8 cellular contexts compared by ENCODE assay signal in the genomic region with DNA sequence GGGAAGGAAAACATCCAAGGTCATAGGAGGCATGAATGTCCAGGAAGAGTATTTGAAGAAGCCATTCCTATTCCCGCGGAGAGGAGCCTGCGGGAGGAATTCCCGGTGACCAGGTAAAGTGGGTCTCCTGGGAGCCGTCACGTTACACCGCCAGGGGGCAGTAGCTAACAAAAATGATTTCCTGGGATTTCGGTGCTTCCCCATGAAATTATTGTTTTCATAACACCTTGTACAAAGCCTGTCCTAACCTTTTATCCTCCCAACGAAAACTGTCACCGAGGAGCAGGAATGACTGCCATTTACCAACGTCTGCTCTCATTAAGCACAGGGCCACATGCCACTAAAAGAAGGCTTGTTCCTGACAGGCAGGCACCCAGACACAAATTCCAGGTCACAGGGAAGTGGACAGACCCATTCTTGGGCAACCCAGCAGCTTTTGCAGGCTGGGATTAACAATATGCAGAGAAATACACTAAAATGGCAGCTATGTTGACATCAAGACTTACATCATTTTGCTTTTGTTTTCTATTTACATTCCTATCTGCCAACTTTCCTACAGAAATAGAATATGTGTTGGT. TPM values are rescaled to one million over a fixed set of nuclear protein-coding genes. Genes with fewer than 3 reads are reported as not detected.
DNase-seq lines count a peak whose midpoint lies in the region; ATAC-seq and TF ChIP-seq lines count a peak whose summit lies in the region.

No MANE protein-coding gene starts in this region.

- no peak for ATAC-seq in GM18498 (IDR thresholded peaks at IDR 0.05; ENCODE audit: unreplicated experiment)

- no peaks in the 10 kb centered on the region for H3K27me3 ChIP-seq in ascending aorta
- H3K27me3 ChIP-seq in iPS DF 6.9 (ENCODE audit: control insufficient read depth, insufficient read depth, low read length): no peaks in the 10 kb centered on the region

- H3K4me1 ChIP-seq in ascending aorta (no peaks in the 10 kb centered on the region), iPS DF 6.9 (ENCODE audit: control insufficient read depth, insufficient read depth, low read length) (no peaks in the 10 kb centered on the region)

- DNase-seq in activated CD8-positive, alpha-beta memory T cell treated with anti-CD3 and anti-CD28 coated beads for 24 hours: peak; percentile 49
- DNase-seq in activated CD8-positive, alpha-beta memory T cell treated with anti-CD3 and anti-CD28 coated beads, Interleukin-2, amount 50 U/mL, for 4 hours: no peak
- DNase-seq in ascending aorta (ENCODE audit: low spot score in 2 of 2) (peak in 1 of 2 donors; percentile 64), iPS DF 6.9 (ENCODE audit: low read depth, low spot score) (peak; percentile 16), NCI-H1417 treated with DMSO at 0.1 percent for 48 hours (lab: John Stamatoyannopoulos, UW) (no peak)
- no peak for DNase-seq in activated effector memory CD4-positive, alpha-beta T cell treated with Interleukin-2 at 50 U/mL for 16 hours

- TF ChIP-seq CTCF in ascending aorta (IDR thresholded peaks at IDR 0.05): peak in 2 of 3 experiments; percentile 54 to 62

- WGBS in iPS DF 6.9 (ENCODE audit: insufficient coverage, insufficient read length): no CpG with 5 or more reads among the region's 11 CpGs

- H3K36me3 ChIP-seq in ascending aorta (no peaks in the 10 kb centered on the region), iPS DF 6.9 (ENCODE audit: control insufficient read depth, insufficient read depth, low read length) (peaks cover 22% of the 10 kb centered on the region)

- H3K27ac ChIP-seq in ascending aorta: no peak overlapping the region
- no peak overlapping the region for H3K27ac ChIP-seq in iPS DF 6.9 (ENCODE audit: low read length)
- peak overlapping the region; percentile 1 for H3K27ac ChIP-seq in temporal lobe (ENCODE audit: low read depth, low read length)

- intact Hi-C loops in ascending aorta (cut with DNase I): loop anchor here (1.0 kb wide), 1 partner anchor 128 kb away; no protein-coding TSS in a partner anchor

- H3K4me3 ChIP-seq in ascending aorta (no peak overlapping the region), iPS DF 6.9 (ENCODE audit: low read length) (no peak overlapping the region)

- no peaks in the 10 kb centered on the region for H3K9me3 ChIP-seq in ascending aorta
- no peaks in the 10 kb centered on the region for H3K9me3 ChIP-seq in iPS DF 6.9 (ENCODE audit: control insufficient read depth, insufficient read depth, low read length)

RNA-seq across cellular contexts. Expression of a gene that starts 41.2 kb away (rescaled TPM):
- total RNA-seq in ascending aorta (97.8 TPM), temporal lobe (27.3 TPM)

Comparison
In these comparisons a context has a peak if more than half of its experiments do, and no peak if none do; other contexts are left out.
1. DNase-seq: peak in activated CD8-positive, alpha-beta memory T cell treated with anti-CD3 and anti-CD28 coated beads for 24 hours (single experiment) and iPS DF 6.9 (single experiment); none in activated CD8-positive, alpha-beta memory T cell treated with anti-CD3 and anti-CD28 coated beads, Interleukin-2, amount 50 U/mL, for 4 hours (single experiment), activated effector memory CD4-positive, alpha-beta T cell treated with Interleukin-2 at 50 U/mL for 16 hours (single experiment) and NCI-H1417 treated with DMSO at 0.1 percent for 48 hours (single experiment).